Comparison of ENCODE assay signal across 8 cellular contexts in genomic region chr3:197749315-197749600, GRCh38. TPM values are rescaled to one million over a fixed set of nuclear protein-coding genes. Genes with fewer than 3 reads are reported as not detected.
DNase-seq lines count a peak whose midpoint lies in the region; ATAC-seq and TF ChIP-seq lines count a peak whose summit lies in the region.

No MANE protein-coding gene starts in this region.

- no peak for TF ChIP-seq EP300 in gastroesophageal sphincter (IDR thresholded peaks at IDR 0.05)

- peaks cover 5% of the 10 kb centered on the region for H3K79me2 ChIP-seq in trophoblast cell (ENCODE audit: control insufficient read depth, insufficient read depth, low read length, poor library complexity)

- H3K9ac ChIP-seq in trophoblast cell (ENCODE audit: low read length), result peak overlapping the region; percentile 16

- POLR2A ChIA-PET in AG04449 (lab: Yijun Ruan, JAX), result no interaction called here

- H3K18ac ChIP-seq in trophoblast cell (ENCODE audit: low read length), result no peak overlapping the region

- peaks cover 7% of the 10 kb centered on the region for H3K79me1 ChIP-seq in trophoblast cell (ENCODE audit: low read length)

- H3K14ac ChIP-seq in trophoblast cell (ENCODE audit: low read length), result no peak overlapping the region

- H2BK5ac ChIP-seq in trophoblast cell (ENCODE audit: low read depth, low read length, poor library complexity), result no peak overlapping the region

- CTCF ChIA-PET in AG04449 (lab: Yijun Ruan, JAX), result interaction anchor here (1.2 to 1.9 kb wide), 4 partner anchors 11 to 150 kb away, joined by 3 to 7 read pairs (median 4); no protein-coding TSS in a partner anchor

- no peak for TF ChIP-seq POLR2A in gastroesophageal sphincter (IDR thresholded peaks at IDR 0.05)

- H3K4me1 ChIP-seq in gastroesophageal sphincter (peaks cover 2 to 40% (median 12%) of the 10 kb centered on the region in 3 donors), trophoblast cell (ENCODE audit: control insufficient read depth in 1 of 2, insufficient read depth in 2 of 2, low read length in 2 of 2) (peaks cover 4 to 6% of the 10 kb centered on the region in 2 experiments)

- no peak overlapping the region for H3K23ac ChIP-seq in trophoblast cell (ENCODE audit: low read length)

- H4K8ac ChIP-seq in trophoblast cell (ENCODE audit: low read depth, low read length), result peak overlapping the region; percentile 31

- no peak overlapping the region for H4K91ac ChIP-seq in trophoblast cell (ENCODE audit: low read depth, low read length)

- no peak overlapping the region for H3K4ac ChIP-seq in trophoblast cell (ENCODE audit: low read depth, low read length)

- DNase-seq in AG04449 (ENCODE audit: low read depth, low spot score) (no peak), NCI-H345 treated with DMSO at 0.1 percent for 48 hours (lab: John Stamatoyannopoulos, UW; ENCODE audit: unreplicated experiment) (peak; percentile 78), trophoblast cell (peak; percentile 43 to 61)
- peak; percentile 41 for DNase-seq in activated T-helper 9 cell treated with anti-CD3 and anti-CD28 coated beads, Interleukin-2, amount 50 U/mL, for 16 hours (ENCODE audit: low read depth)

- peak; percentile 43 for ATAC-seq in GM18502 (IDR thresholded peaks at IDR 0.05; ENCODE audit: poor library complexity, unreplicated experiment)
- ATAC-seq in HG02970 (IDR thresholded peaks at IDR 0.05; ENCODE audit: low FRiP score, unreplicated experiment), result peak; percentile 28
- ATAC-seq in gastroesophageal sphincter, result peak; percentile 54
- no peak for ATAC-seq in GM18873 (IDR thresholded peaks at IDR 0.05; ENCODE audit: low FRiP score, unreplicated experiment)

- WGBS in gastroesophageal sphincter (ENCODE audit: low coverage in 1 of 2), 2 donors, result 0 to 1% methylated on average over 1 to 9 of the region's 18 CpGs
- WGBS in trophoblast cell (ENCODE audit: extremely low coverage, insufficient coverage, insufficient read length), result no CpG with 5 or more reads among the region's 18 CpGs

- H4K12ac ChIP-seq in trophoblast cell (ENCODE audit: low read depth, low read length), result no peak overlapping the region

- no peak overlapping the region for H2BK120ac ChIP-seq in trophoblast cell (ENCODE audit: insufficient read depth, low read length, poor library complexity)

- peak overlapping the region; percentile 83 for H3K4me2 ChIP-seq in trophoblast cell (ENCODE audit: low read length)

- H3K27me3 ChIP-seq in gastroesophageal sphincter (no peaks in the 10 kb centered on the region), trophoblast cell (ENCODE audit: insufficient read depth, low read length) (no peaks in the 10 kb centered on the region)

- H2BK12ac ChIP-seq in trophoblast cell (ENCODE audit: low read length), result no peak overlapping the region

- H2AK5ac ChIP-seq in trophoblast cell (ENCODE audit: low read length), result no peak overlapping the region

- H3K4me3 ChIP-seq in AG04449 (ENCODE audit: low read depth, low read length) (peak overlapping the region; percentile 79), gastroesophageal sphincter (peak overlapping the region; percentile 67 to 88), trophoblast cell (ENCODE audit: low read depth, low read length) (peak overlapping the region; percentile 87)

- peak overlapping the region; percentile 19 for H2AFZ ChIP-seq in trophoblast cell (ENCODE audit: insufficient read depth, low read length, poor library complexity)

- H3K27ac ChIP-seq in gastroesophageal sphincter, result peak overlapping the region; percentile 74 to 98 (median 98)
- H3K27ac ChIP-seq in trophoblast cell (ENCODE audit: low read depth, low read length), result no peak overlapping the region

- H3K9me3 ChIP-seq in gastroesophageal sphincter, result no peaks in the 10 kb centered on the region
- no peaks in the 10 kb centered on the region for H3K9me3 ChIP-seq in trophoblast cell (ENCODE audit: insufficient read depth, low read depth, low read length)

- H3K36me3 ChIP-seq in gastroesophageal sphincter (no peaks in the 10 kb centered on the region), trophoblast cell (ENCODE audit: control insufficient read depth in 1 of 2, insufficient read depth in 2 of 2, low read length in 2 of 2) (no peaks in the 10 kb centered on the region)

- TF ChIP-seq CTCF in AG04449 (IDR thresholded peaks at IDR 0.05; ENCODE audit: insufficient read depth, low read length, missing control alignments) (no peak), gastroesophageal sphincter (IDR thresholded peaks at IDR 0.05) (no peak)

RNA-seq across cellular contexts. Expression of gene FYTTD1, which starts 0.4 kb away (rescaled TPM):
- 10 to 100 TPM; 69.1 to 88.1 (median 87.0) TPM for total RNA-seq in gastroesophageal sphincter
- 35.2 and 36.3 TPM in 2 replicates for polyA plus RNA-seq in trophoblast cell (2013)

RNA-seq across cellular contexts. Expression of gene RUBCN, which starts 12.6 kb away (rescaled TPM):
- 10 to 100 TPM; 47.8 to 99.6 (median 60.1) TPM for total RNA-seq in gastroesophageal sphincter
- polyA plus RNA-seq in trophoblast cell (2013), result 12.4 and 13.2 TPM in 2 replicates

RNA-seq across cellular contexts. Expression of gene LRCH3, which starts 41.8 kb away (rescaled TPM):
- total RNA-seq in gastroesophageal sphincter, result 100 to 1,000 TPM in 1 of 4 donors, 10 to 100 TPM in 3; 39.0 to 158 (median 69.6) TPM
- 22.8 and 24.3 TPM in 2 replicates for polyA plus RNA-seq in trophoblast cell (2013)
